In the genomic region with DNA sequence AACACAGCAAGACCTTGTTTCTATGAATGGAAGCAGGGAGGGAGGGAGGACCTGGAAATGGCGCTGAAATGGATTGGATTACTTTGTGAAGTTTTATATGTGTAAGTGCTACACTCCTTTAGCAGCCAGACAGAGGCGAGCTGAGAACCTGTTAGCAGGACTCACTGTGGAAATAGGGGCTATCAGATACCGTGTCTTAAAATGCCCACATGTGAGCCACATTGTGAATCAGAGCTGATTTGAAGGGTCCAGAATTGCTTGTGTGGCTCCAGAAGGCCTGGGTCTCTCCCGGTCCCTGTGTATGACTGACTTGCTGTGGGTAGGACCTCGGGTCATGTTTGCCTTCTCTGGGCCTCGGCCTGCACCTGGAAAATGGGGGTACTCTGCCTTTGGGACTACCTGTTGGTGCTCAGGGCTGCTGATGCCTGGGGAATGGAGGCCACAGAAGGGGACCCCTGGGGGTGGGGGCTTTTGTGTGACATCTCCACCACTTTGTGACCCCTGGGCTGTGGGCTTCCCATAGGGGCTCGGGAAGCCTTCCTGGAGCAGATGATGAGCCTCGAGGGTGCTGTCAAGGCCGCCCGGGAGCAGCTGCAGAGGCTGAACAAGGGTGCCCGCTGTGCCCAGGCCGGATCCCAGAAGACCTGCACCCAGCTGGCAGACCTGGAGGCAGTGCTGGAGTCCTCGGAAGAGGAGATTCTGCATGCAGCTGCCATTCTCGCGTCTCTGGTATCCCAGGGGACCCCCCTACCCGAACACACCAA, we compare ENCODE assay signal across 27 cellular contexts.
"Had no signal": no experiment of that assay in that cellular context is flagged by ENCODE, and none has a peak within 500 bp of the region (broad histone marks: within the 10 kb centered on the region; RNA-seq: fewer than 3 reads in every experiment).

No MANE protein-coding gene starts in this region.

- H3K36me3 ChIP-seq: colonic mucosa, esophagus muscularis mucosa, esophagus squamous epithelium, gastrocnemius medialis, gastroesophageal sphincter, heart left ventricle, heart right ventricle had no signal

- H3K27ac ChIP-seq: colonic mucosa, coronary artery, dorsolateral prefrontal cortex, epithelial cell of prostate, esophagus muscularis mucosa, esophagus squamous epithelium, foreskin keratinocyte, gastrocnemius medialis, gastroesophageal sphincter, heart left ventricle, heart right ventricle had no signal

- DNase-seq: colonic mucosa; cortex of kidney; dermis blood vessel endothelial cell; dorsolateral prefrontal cortex; effector CD4-positive, alpha-beta T cell; effector CD8-positive, alpha-beta T cell; effector memory CD4-positive, alpha-beta T cell; effector memory CD8-positive, alpha-beta T cell; endodermal cell; erythroblast; esophagus squamous epithelium; foreskin fibroblast; foreskin keratinocyte; foreskin melanocyte; gastrocnemius medialis; glutamatergic neuron; head of caudate nucleus; heart left ventricle; heart right ventricle had no signal

- H3K4me3 ChIP-seq: colonic mucosa, coronary artery, dorsolateral prefrontal cortex, esophagus muscularis mucosa, esophagus squamous epithelium, gastrocnemius medialis, gastroesophageal sphincter, heart left ventricle, heart right ventricle had no signal

- H3K9me3 ChIP-seq: colonic mucosa, esophagus muscularis mucosa, esophagus squamous epithelium, gastrocnemius medialis, gastroesophageal sphincter, heart left ventricle, heart right ventricle had no signal

- FAIRE-seq: colon, endometrium, endothelial cell of umbilical vein, frontal cortex had no signal

- H3K4me1 ChIP-seq: colonic mucosa, esophagus muscularis mucosa, esophagus squamous epithelium, foreskin keratinocyte, gastroesophageal sphincter had no signal

- H3K27me3 ChIP-seq: colonic mucosa, gastrocnemius medialis, heart left ventricle, heart right ventricle had no signal
